1 cellular context compared by ENCODE assay signal in genomic region chr4:181566490-181566889, GRCh38.
TF ChIP-seq lines count a peak whose summit lies in the region.

No MANE protein-coding gene starts in this region.

TF ChIP-seq in HepG2, 621 proteins besides CTCF, POLR2A, EP300 and RAD21 (continued from another document):
- TF ChIP-seq KDM6A (CRISPR knock-in tag; IDR thresholded peaks at IDR 0.05; ENCODE audit: low read depth) = no peak
- no peak for TF ChIP-seq KLF16 (CRISPR knock-in tag; IDR thresholded peaks at IDR 0.05)
- TF ChIP-seq ZNF574 (CRISPR knock-in tag; IDR thresholded peaks at IDR 0.05) = no peak
- TF ChIP-seq ZFP37 (CRISPR knock-in tag; IDR thresholded peaks at IDR 0.05; ENCODE audit: borderline replicate concordance) = no peak
- no peak for TF ChIP-seq TCF12 (IDR thresholded peaks at IDR 0.05)
- TF ChIP-seq TCF12 (CRISPR knock-in tag; IDR thresholded peaks at IDR 0.05) = no peak
